ENCODE assay signal across 11 cellular contexts in genomic region chr12:1972260-1972659, GRCh38. TPM values are rescaled to one million over a fixed set of nuclear protein-coding genes. Genes with fewer than 3 reads are reported as not detected.
A peak's percentile ranks its signal among the peaks of the same experiment; 100 is the strongest.
DNase-seq lines count a peak whose midpoint lies in the region; FAIRE-seq and TF ChIP-seq lines count a peak whose summit lies in the region.
"Had no signal": no experiment of that assay in that cellular context is flagged by ENCODE, and none has a peak within 500 bp of the region (broad histone marks: within the 10 kb centered on the region; RNA-seq: fewer than 3 reads in every experiment).

No MANE protein-coding gene starts in this region.

- peaks cover 0 to under 1% (median under 1%) of the 10 kb centered on the region in 4 donors for H3K36me3 ChIP-seq in stomach

- WGBS in stomach, 5 donors: 53 to 96% (median 85%) methylated on average over 1 of the region's 1 CpG

- TF ChIP-seq POLR2A in H54 (IDR thresholded peaks at IDR 0.05; ENCODE audit: low read depth, low read length) (no peak), stomach (IDR thresholded peaks at IDR 0.05) (no peak)

- no peaks in the 10 kb centered on the region for H3K27me3 ChIP-seq in stomach

- no peak for DNase-seq in H54 (ENCODE audit: insufficient read length, low spot score)
- peak; percentile 41 for DNase-seq in astrocyte of the hippocampus (ENCODE audit: low read depth, low spot score)
- DNase-seq in stomach: no peak
- no peak for DNase-seq in stimulated activated CD4-positive, alpha-beta T cell treated with anti-CD3 and anti-CD28 coated beads, Interleukin-15, amount 100 ng/mL, for 24 hours
- no peak for DNase-seq in GM19238 (ENCODE audit: insufficient read length, low spot score)
- DNase-seq in hypothalamus (lab: John Stamatoyannopoulos, UW): no peak
- DNase-seq in NCI-H1436 (lab: John Stamatoyannopoulos, UW): no peak
- DNase-seq: activated B cell treated with CpG ODN at 0.5 μM for 24 hours; activated T-cell treated with anti-CD3 and anti-CD28 coated beads, Interleukin-2, amount 50 U/mL, for 48 hours; NCI-H345 had no signal

- TF ChIP-seq CTCF in stomach (IDR thresholded peaks at IDR 0.05): no peak

- FAIRE-seq in H54 (lab: Jason Lieb, UNC) (peak; percentile 64), islet of Langerhans (lab: Jason Lieb, UNC) (peak; percentile 41)

- TF ChIP-seq EP300 in stomach (IDR thresholded peaks at IDR 0.05): no peak

- peaks cover 0 to 51% (median 21%) of the 10 kb centered on the region in 4 donors for H3K4me1 ChIP-seq in stomach

- no peak overlapping the region for H3K4me3 ChIP-seq in stomach

- H3K27ac ChIP-seq in stomach: peak overlapping the region in 4 of 5 donors; percentile 55 to 87 (median 74)

- H3K9me3 ChIP-seq in stomach: no peaks in the 10 kb centered on the region

- intact Hi-C loops in stomach (cut with DNase I; ENCODE audit: low total_unique reads): no loop called here

RNA-seq across cellular contexts. Expression of gene DCP1B, which starts 32.0 kb away (rescaled TPM):
- 10 to 100 TPM in 4 of 5 donors, not detected in 1; 16.0 to 43.2 (median 28.4) TPM for total RNA-seq in stomach
- polyA plus RNA-seq in stomach: 1 to 10 TPM; 5.8 to 9.3 (median 6.5) TPM

RNA-seq across cellular contexts. Expression of gene CACNA2D4, which starts 53.8 kb away (rescaled TPM):
- total RNA-seq in stomach: 1 to 10 TPM in 3 of 5 donors, under 1 TPM in 1, not detected in 1; 0.58 to 3.5 (median 1.5) TPM
- polyA plus RNA-seq in stomach: 1 to 10 TPM; 1.8 to 3.2 (median 1.9) TPM
